24 cellular contexts compared by ENCODE assay signal in the genomic region with DNA sequence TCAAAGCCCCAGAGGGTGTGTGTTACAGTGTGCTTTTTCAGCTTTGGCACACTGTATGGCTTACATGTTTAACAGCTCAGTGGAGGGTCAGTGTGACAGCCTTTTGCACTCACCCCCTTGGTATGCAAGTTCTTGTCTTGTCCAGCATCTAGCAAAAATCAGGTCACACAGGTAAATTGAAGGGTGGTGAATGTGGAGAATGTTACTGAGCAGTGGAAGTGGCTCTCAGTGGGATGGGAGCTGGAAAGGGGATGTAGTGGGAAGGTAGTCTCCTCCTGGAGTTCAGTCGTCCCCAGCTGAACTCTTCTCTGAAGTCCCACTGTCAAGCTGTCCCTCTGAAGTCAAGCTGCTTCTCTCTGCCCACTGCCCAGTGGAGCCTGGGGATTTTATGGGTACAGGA. TPM values are rescaled to one million over a fixed set of nuclear protein-coding genes. Genes with fewer than 3 reads are reported as not detected.
"Had no signal": no experiment of that assay in that cellular context is flagged by ENCODE, and none has a peak within 500 bp of the region (broad histone marks: within the 10 kb centered on the region; RNA-seq: fewer than 3 reads in every experiment).

No MANE protein-coding gene starts in this region.

- H3K4me3 ChIP-seq: left lung, neural progenitor cell, right lobe of liver, thoracic aorta, tibial nerve, upper lobe of right lung, uterus had no signal

- H3K27me3 ChIP-seq: left lung, neural progenitor cell, right lobe of liver, tibial nerve, upper lobe of right lung, uterus had no signal

- FAIRE-seq: frontal cortex, small intestine had no signal

- ATAC-seq: effector memory CD8-positive, alpha-beta T cell; left cardiac atrium; left lung; naive thymus-derived CD4-positive, alpha-beta T cell; right lobe of liver; stimulated activated naive B cell treated with anti-CD40 and anti-IgM and Interleukin-4, amounts not matched to agents 10 μg/mL and 1 μg/mL and 100 μg/mL, for 72 hours; upper lobe of right lung had no signal

- DNase-seq: cortex of kidney; effector memory CD8-positive, alpha-beta T cell; left cardiac atrium; left lung; mesenchymal stem cell; midbrain; naive thymus-derived CD4-positive, alpha-beta T cell; right lobe of liver; small intestine; stimulated activated CD4-positive, alpha-beta T cell treated with anti-CD3 and anti-CD28 coated beads, Interleukin-15, amount 100 ng/mL, for 24 hours; stimulated activated CD4-positive, alpha-beta T cell treated with anti-CD3 and anti-CD28 coated beads, Interleukin-2, amount 100 ng/mL, for 48 hours; stimulated activated naive B cell treated with anti-CD40 and anti-IgM and Interleukin-4, amounts not matched to agents 10 μg/mL and 1 μg/mL and 100 μg/mL, for 72 hours; upper lobe of right lung; uterus had no signal

- H3K9ac ChIP-seq: neural progenitor cell, parathyroid adenoma had no signal

- H3K36me3 ChIP-seq: left lung, right lobe of liver, thoracic aorta, tibial nerve, upper lobe of right lung, uterus had no signal

- H3K9me3 ChIP-seq: right lobe of liver, thoracic aorta, upper lobe of right lung, uterus had no signal

- H3K4me2 ChIP-seq: neural progenitor cell had no signal

- H3K4me1 ChIP-seq: left lung, parathyroid adenoma, right lobe of liver, tibial nerve, upper lobe of right lung, uterus had no signal

- H2AFZ ChIP-seq: neural progenitor cell, parathyroid adenoma had no signal

- H3K27ac ChIP-seq: left lung, neural progenitor cell, parathyroid adenoma, right lobe of liver, thoracic aorta, tibial nerve, upper lobe of right lung, uterus had no signal

- H3K79me2 ChIP-seq: parathyroid adenoma had no signal

RNA-seq across cellular contexts. Expression of gene C10orf90, which starts 21.0 kb away (rescaled TPM):
- total RNA-seq: dermis microvascular lymphatic vessel endothelial cell; fibroblast of villous mesenchyme; kidney epithelial cell; left lung; lung microvascular endothelial cell; naive thymus-derived CD4-positive, alpha-beta T cell; progenitor cell of endocrine pancreas; thoracic aorta; tibial nerve; upper lobe of right lung had no signal
- polyA plus RNA-seq: naive thymus-derived CD4-positive, alpha-beta T cell; small intestine had no signal
